Comparison of ENCODE assay signal across 9 cellular contexts in genomic region chr19:45902651-45903625, GRCh38. TPM values are rescaled to one million over a fixed set of nuclear protein-coding genes. Genes with fewer than 3 reads are reported as not detected.
DNase-seq lines count a peak whose midpoint lies in the region; ATAC-seq and TF ChIP-seq lines count a peak whose summit lies in the region.
"Had no signal": no experiment of that assay in that cellular context is flagged by ENCODE, and none has a peak within 500 bp of the region (broad histone marks: within the 10 kb centered on the region; RNA-seq: fewer than 3 reads in every experiment).

No MANE protein-coding gene starts in this region.

- H3K9me3 ChIP-seq in BLaER1 = no peaks in the 10 kb centered on the region
- no peaks in the 10 kb centered on the region for H3K9me3 ChIP-seq in colonic mucosa

- H3K9ac ChIP-seq in BLaER1 = peak overlapping the region; percentile 86
- H3K9ac ChIP-seq in colonic mucosa (ENCODE audit: low read depth in 2 of 2, low read length in 2 of 2) = peak overlapping the region; percentile 75 to 83

- H3K36me3 ChIP-seq in BLaER1 (peaks cover 26% of the 10 kb centered on the region), colonic mucosa (no peaks in the 10 kb centered on the region)

- peak overlapping the region; percentile 86 for H3K4me3 ChIP-seq in BLaER1
- peak overlapping the region; percentile 75 for H3K4me3 ChIP-seq in colonic mucosa

- peaks cover 20% of the 10 kb centered on the region for H3K4me1 ChIP-seq in BLaER1
- peaks cover 11% of the 10 kb centered on the region for H3K4me1 ChIP-seq in colonic mucosa

- no peaks in the 10 kb centered on the region for H3K27me3 ChIP-seq in BLaER1
- H3K27me3 ChIP-seq in colonic mucosa = no peaks in the 10 kb centered on the region

- ATAC-seq in HG03457 (IDR thresholded peaks at IDR 0.05; ENCODE audit: unreplicated experiment) = peak; percentile 73
- ATAC-seq in left colon = peak; percentile 92

- H3K27ac ChIP-seq in BLaER1 = peak overlapping the region; percentile 57
- H3K27ac ChIP-seq in colonic mucosa = peak overlapping the region; percentile 76

- H3K4me2 ChIP-seq in BLaER1 = peak overlapping the region; percentile 96

- no peak for TF ChIP-seq CTCF in colonic mucosa (IDR thresholded peaks at IDR 0.05)

- intact Hi-C loops in colonic mucosa (cut with DNase I) = no loop called here
- intact Hi-C loops in left colon (cut with DNase I, micrococcal nuclease) = no loop called here

- H4K20me1 ChIP-seq in BLaER1 = peaks cover 28% of the 10 kb centered on the region

- DNase-seq in GM19240 (ENCODE audit: insufficient read length, low spot score) (peak; percentile 98), NCI-H524 (lab: John Stamatoyannopoulos, UW) (peak; percentile 96), colonic mucosa (peak; percentile 98), left colon (peak; percentile 97 to 99)
- peak; percentile 98 to 99 for DNase-seq in activated CD4-positive, alpha-beta T cell treated with anti-CD3 and anti-CD28 coated beads for 4 hours
- peak; percentile 100 for DNase-seq in stimulated activated CD4-positive, alpha-beta T cell treated with anti-CD3 and anti-CD28 coated beads, Interleukin-1b, Interleukin-23, amount 100 ng/mL, for 4 hours (ENCODE audit: low read depth in 2 of 2)

RNA-seq across cellular contexts. Expression of gene MYPOP, which starts 0.5 kb away (rescaled TPM):
- total RNA-seq in colonic mucosa = 1 to 10 TPM; 8.9 to 9.0 TPM
- 10 to 100 TPM; 10.4 to 11.9 TPM for total RNA-seq in left colon

RNA-seq across cellular contexts. Expression of gene NANOS2, which starts 11.6 kb away (rescaled TPM):
- not detected for total RNA-seq in colonic mucosa
- not detected for total RNA-seq in left colon
- total RNA-seq: subcutaneous adipose tissue had no signal

RNA-seq across cellular contexts. Expression of gene IRF2BP1, which starts 17.0 kb away (rescaled TPM):
- total RNA-seq in colonic mucosa = 10 to 100 TPM; 20.3 to 29.7 TPM
- total RNA-seq in left colon = 10 to 100 TPM; 22.8 to 25.0 TPM

RNA-seq across cellular contexts. Expression of gene FOXA3, which starts 38.8 kb away (rescaled TPM):
- total RNA-seq in colonic mucosa = 10 to 100 TPM; 48.5 to 55.9 TPM
- 10 to 100 TPM; 31.5 to 53.7 TPM for total RNA-seq in left colon
- total RNA-seq: subcutaneous adipose tissue had no signal

RNA-seq across cellular contexts. Expression of gene SYMPK, which starts 40.0 kb away (rescaled TPM):
- 100 to 1,000 TPM in 1 of 2 donors, 10 to 100 TPM in 1; 55.7 to 101 TPM for total RNA-seq in colonic mucosa
- 10 to 100 TPM; 53.8 to 62.7 TPM for total RNA-seq in left colon

Comparison
In these comparisons a context has a peak if more than half of its experiments do, and no peak if none do; other contexts are left out.
1. Peak in every context shown above with its lines: DNase-seq, ATAC-seq, H3K4me3 ChIP-seq and H3K27ac ChIP-seq.